In the genomic region with DNA sequence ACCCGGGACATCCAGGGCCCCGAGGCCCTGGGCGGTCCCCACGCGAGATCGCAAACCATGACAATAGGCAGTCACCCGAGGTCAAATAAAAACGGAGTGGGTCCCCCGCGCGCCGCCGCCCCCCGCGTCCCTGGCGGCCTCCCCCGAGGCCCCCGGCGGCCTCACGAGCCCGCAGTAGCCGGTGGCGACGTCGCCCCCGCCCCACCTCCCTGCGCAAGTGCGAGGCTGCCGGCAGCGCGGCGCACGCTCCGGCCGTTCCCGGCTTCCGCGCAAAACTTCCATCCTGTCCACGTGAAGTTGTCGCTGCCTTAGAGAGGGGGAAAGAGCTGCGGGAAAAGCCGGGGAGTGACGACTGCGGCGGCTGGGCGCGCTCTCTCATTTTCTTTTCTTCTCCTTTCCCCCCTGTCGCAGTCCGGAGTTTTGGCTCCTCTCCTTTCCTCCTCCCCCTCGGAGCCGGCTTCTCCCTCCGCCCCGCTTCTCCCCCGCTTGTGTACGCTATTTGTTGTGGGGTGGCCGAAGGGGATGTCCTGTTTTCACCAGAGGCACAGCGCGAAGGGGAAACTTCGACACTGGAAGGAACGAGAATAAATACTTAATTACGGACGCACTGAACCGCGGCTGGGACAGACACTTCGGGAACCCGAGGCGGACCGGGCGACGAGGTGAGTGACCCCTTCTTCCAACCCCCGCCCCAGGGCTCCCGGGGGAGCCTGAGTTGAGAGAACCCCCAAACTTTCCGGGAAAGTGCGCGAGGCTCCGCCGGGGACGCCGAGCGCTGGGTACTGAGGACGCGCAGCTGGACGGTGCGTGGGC, we compare ENCODE assay signal across 8 cellular contexts. TPM values are rescaled to one million over a fixed set of nuclear protein-coding genes. Genes with fewer than 3 reads are reported as not detected.
DNase-seq lines count a peak whose midpoint lies in the region; ATAC-seq and TF ChIP-seq lines count a peak whose summit lies in the region.

A gene with protein sequence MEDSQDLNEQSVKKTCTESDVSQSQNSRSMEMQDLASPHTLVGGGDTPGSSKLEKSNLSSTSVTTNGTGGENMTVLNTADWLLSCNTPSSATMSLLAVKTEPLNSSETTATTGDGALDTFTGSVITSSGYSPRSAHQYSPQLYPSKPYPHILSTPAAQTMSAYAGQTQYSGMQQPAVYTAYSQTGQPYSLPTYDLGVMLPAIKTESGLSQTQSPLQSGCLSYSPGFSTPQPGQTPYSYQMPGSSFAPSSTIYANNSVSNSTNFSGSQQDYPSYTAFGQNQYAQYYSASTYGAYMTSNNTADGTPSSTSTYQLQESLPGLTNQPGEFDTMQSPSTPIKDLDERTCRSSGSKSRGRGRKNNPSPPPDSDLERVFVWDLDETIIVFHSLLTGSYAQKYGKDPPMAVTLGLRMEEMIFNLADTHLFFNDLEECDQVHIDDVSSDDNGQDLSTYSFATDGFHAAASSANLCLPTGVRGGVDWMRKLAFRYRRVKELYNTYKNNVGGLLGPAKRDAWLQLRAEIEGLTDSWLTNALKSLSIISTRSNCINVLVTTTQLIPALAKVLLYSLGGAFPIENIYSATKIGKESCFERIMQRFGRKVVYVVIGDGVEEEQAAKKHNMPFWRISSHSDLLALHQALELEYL (plus strand): TSS at position 270 of the 813 bp plus-strand sequence. CDS start 33,424 bp downstream, outside the sequence.

- ATAC-seq in GM18868 (IDR thresholded peaks at IDR 0.05; ENCODE audit: unreplicated experiment) (no peak), HG03175 (IDR thresholded peaks at IDR 0.05; ENCODE audit: unreplicated experiment) (no peak)

- H3K4me1 ChIP-seq in ACC112 (ENCODE audit: control insufficient read depth, insufficient read depth, low read length, unreplicated experiment) (peaks cover 8% of the 10 kb centered on the region), testis (no peaks in the 10 kb centered on the region)

- peaks cover 21% of the 10 kb centered on the region for H3K79me2 ChIP-seq in ACC112 (ENCODE audit: control insufficient read depth, insufficient read depth, low read length, unreplicated experiment)

- DNase-seq in HuH-7 (ENCODE audit: low spot score) (peak; percentile 75), cardiac fibroblast (ENCODE audit: low read depth in 2 of 2) (peak; percentile 26 to 40), kidney tubule cell (ENCODE audit: low spot score) (peak; percentile 7), testis (peak; percentile 28), NCI-H510A treated with DMSO at 0.1 percent for 48 hours (lab: John Stamatoyannopoulos, UW) (no peak)

- H3K27ac ChIP-seq in ACC112 (ENCODE audit: low read depth, low read length): peak within 1 kb of the TSS; percentile 9; the same call in 1 of the 2 replicates
- peak within 1 kb of the TSS; percentile 16 to 43 for H3K27ac ChIP-seq in testis

- peak within 1 kb of the TSS; percentile 83 for H3K4me3 ChIP-seq in ACC112 (ENCODE audit: low read depth, low read length)
- peak within 1 kb of the TSS; percentile 42 to 51 for H3K4me3 ChIP-seq in cardiac fibroblast (replicated peaks in 1 of 2; ENCODE audit: low read depth in 2 of 2, low read length in 2 of 2)
- H3K4me3 ChIP-seq in testis: peak within 1 kb of the TSS; percentile 52 to 62

- no peak for TF ChIP-seq POLR2A in testis (IDR thresholded peaks at IDR 0.05)

- H2AFZ ChIP-seq in ACC112 (ENCODE audit: low read length, unreplicated experiment): peak within 1 kb of the TSS; percentile 58

- H3K9me3 ChIP-seq in testis: no peaks in the 10 kb centered on the region

- TF ChIP-seq CTCF in cardiac fibroblast (IDR thresholded peaks at IDR 0.05; ENCODE audit: low read depth, low read length): no peak
- no peak for TF ChIP-seq CTCF in testis (IDR thresholded peaks at IDR 0.05)

- H3K27me3 ChIP-seq in ACC112 (ENCODE audit: insufficient read depth, low read length): peaks cover 37% of the 10 kb centered on the region
- no peaks in the 10 kb centered on the region for H3K27me3 ChIP-seq in testis

- WGBS in testis, 2 donors: 0 to 1% methylated on average over 26 to 69 of the region's 84 CpGs

- H3K36me3 ChIP-seq in ACC112 (ENCODE audit: insufficient read depth, low read length): no peaks in the 10 kb centered on the region
- no peaks in the 10 kb centered on the region for H3K36me3 ChIP-seq in testis (ENCODE audit: low read depth, missing control alignments)

- intact Hi-C loops in testis (cut with DNase I; ENCODE audit: low total_unique reads): no loop called here

RNA-seq across cellular contexts. Expression of the gene that starts here (rescaled TPM):
- 10 to 100 TPM; 10.7 to 11.3 TPM for total RNA-seq in testis
- 8.1 TPM for polyA plus RNA-seq in testis (ENCODE audit: insufficient read depth, low read depth, low replicate concordance)
